ENCODE assay signal across 10 cellular contexts in genomic region chr11:71991494-71991893, GRCh38. TPM values are rescaled to one million over a fixed set of nuclear protein-coding genes. Genes with fewer than 3 reads are reported as not detected.
DNase-seq lines count a peak whose midpoint lies in the region; ATAC-seq, FAIRE-seq and TF ChIP-seq lines count a peak whose summit lies in the region.
"Had no signal": no experiment of that assay in that cellular context is flagged by ENCODE, and none has a peak within 500 bp of the region (broad histone marks: within the 10 kb centered on the region; RNA-seq: fewer than 3 reads in every experiment).

No MANE protein-coding gene starts in this region.

- DNase-seq in germinal center (ENCODE audit: low spot score) (peak; percentile 44), D341Med (ENCODE audit: low spot score) (no peak), AG08396 (ENCODE audit: low spot score) (no peak), frontal cortex (ENCODE audit: low spot score in 2 of 2) (no peak), GM23248 (no peak)
- DNase-seq: DND-41 had no signal

- no peaks in the 10 kb centered on the region for H3K27me3 ChIP-seq in GM23248 (replicated peaks; ENCODE audit: insufficient read depth)

- peaks cover 10% of the 10 kb centered on the region; the same call in 1 of the 2 replicates for H3K36me3 ChIP-seq in GM23248 (ENCODE audit: low read depth)

- H3K27ac ChIP-seq in GM23248, result no peak overlapping the region

- peaks cover 15% of the 10 kb centered on the region for H3K4me1 ChIP-seq in GM23248 (ENCODE audit: insufficient read depth)

- no peak overlapping the region for H2AFZ ChIP-seq in GM23248

- H3K9me3 ChIP-seq in GM23248 (ENCODE audit: low read depth), result no peaks in the 10 kb centered on the region

- H4K20me1 ChIP-seq in GM23248 (ENCODE audit: insufficient read depth), result no peaks in the 10 kb centered on the region

- in situ Hi-C loops in GM23248 (cut with MboI), result no loop called here

- peaks cover 11% of the 10 kb centered on the region; the same call in 1 of the 2 replicates for H3K79me2 ChIP-seq in GM23248 (ENCODE audit: insufficient read depth)

- FAIRE-seq in frontal cortex (lab: Jason Lieb, UNC), result no peak

- H3K4me3 ChIP-seq in GM23248, result no peak overlapping the region

- no peak for TF ChIP-seq POLR2A in GM18505 (IDR thresholded peaks at IDR 0.05; ENCODE audit: borderline replicate concordance, extremely low read depth, insufficient read depth, insufficient read length)

- no peak overlapping the region for H3K4me2 ChIP-seq in GM23248 (ENCODE audit: unreplicated experiment)

- no peaks in the 10 kb centered on the region for H3K9me2 ChIP-seq in GM23248 (ENCODE audit: insufficient read depth)

- H3K9ac ChIP-seq in GM23248, result no peak overlapping the region

- ATAC-seq in GM18505 (IDR thresholded peaks at IDR 0.05; ENCODE audit: unreplicated experiment) (peak; percentile 77), GM21526 (IDR thresholded peaks at IDR 0.05; ENCODE audit: low FRiP score, unreplicated experiment) (peak; percentile 57), HG03432 (IDR thresholded peaks at IDR 0.05; ENCODE audit: unreplicated experiment) (peak; percentile 72)
- ATAC-seq: WTC11 had no signal

- WGBS in GM23248 (ENCODE audit: low coverage in 1 of 2, low lambda C conversion rate in 2 of 2, missing lambda C conversion rate in 2 of 2), 2 experiments, result 97 to 100% methylated on average over 3 of the region's 3 CpGs

- peaks cover 13% of the 10 kb centered on the region for H3F3A ChIP-seq in GM23248 (ENCODE audit: insufficient read depth)

RNA-seq across cellular contexts. Expression of gene IL18BP, which starts 7.2 kb away (rescaled TPM):
- 1.6 TPM for total RNA-seq in frontal cortex
- total RNA-seq in GM23248 (2014; rRNA removed; shearing (Covaris generic)), result 2.5 and 4.8 TPM in 2 replicates
- 0.14 and 0.44 TPM in 2 replicates for polyA plus RNA-seq in GM23248 (2016; fragmentation: Nextera tagmentation; extraction: Ambion mirVana)
